24 cellular contexts compared by ENCODE assay signal in the genomic region with DNA sequence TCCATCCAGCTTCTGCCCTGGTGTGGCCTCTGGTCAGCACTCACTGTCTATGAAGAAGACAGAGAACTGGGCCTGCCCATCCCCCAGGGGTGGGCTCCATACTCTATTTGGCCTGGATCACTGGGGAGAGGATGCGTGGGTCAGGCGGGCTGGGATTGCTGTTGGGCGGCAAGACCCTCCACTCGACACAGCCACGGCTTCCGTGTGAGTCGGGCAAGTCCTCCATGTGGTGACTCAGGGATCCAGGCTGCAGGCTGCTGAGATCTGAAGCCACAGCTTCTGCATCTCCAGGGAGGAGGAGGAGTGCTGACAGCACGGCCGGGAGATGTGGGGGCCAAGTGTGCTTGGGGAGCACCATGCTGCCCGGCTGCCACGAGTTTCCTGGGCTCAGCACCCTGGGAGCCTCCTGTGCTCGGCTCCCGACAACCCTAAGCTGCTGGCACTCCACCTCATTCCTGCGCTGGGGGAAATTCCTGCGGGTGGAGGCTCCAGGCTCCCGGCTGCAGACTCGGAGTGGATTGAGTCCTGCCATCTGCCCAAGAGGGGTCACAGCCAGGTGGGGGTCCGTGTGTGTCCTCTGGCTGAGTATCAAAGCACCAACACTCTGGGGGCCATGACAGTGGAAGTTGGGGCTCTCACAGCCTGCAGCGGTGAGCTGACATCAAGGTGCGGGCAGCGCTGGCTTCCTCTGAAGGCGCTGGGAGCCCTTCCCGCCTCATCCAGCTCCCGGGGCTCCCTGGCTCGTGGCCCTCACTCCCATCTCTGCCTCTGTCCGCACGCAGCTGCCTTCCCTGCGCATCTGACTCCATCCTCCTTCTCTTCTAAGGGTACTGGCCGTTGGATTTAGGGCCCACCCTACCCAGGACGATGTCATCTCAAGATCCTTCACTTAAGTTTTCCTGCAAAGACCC. TPM values are rescaled to one million over a fixed set of nuclear protein-coding genes. Genes with fewer than 3 reads are reported as not detected.
DNase-seq lines count a peak whose midpoint lies in the region; ATAC-seq and TF ChIP-seq lines count a peak whose summit lies in the region.
"Had no signal": no experiment of that assay in that cellular context is flagged by ENCODE, and none has a peak within 500 bp of the region (broad histone marks: within the 10 kb centered on the region; RNA-seq: fewer than 3 reads in every experiment).

No MANE protein-coding gene starts in this region.

- no peak for TF ChIP-seq CTCF in IMR-90 (conservative IDR thresholded peaks at IDR 0.05; ENCODE audit: low read depth, low read length)
- TF ChIP-seq CTCF in nephron progenitor cell (IDR thresholded peaks at IDR 0.05): no peak
- no peak for TF ChIP-seq CTCF in dorsolateral prefrontal cortex (IDR thresholded peaks at IDR 0.05 in 54 of 56, conservative IDR thresholded peaks at IDR 0.05 in 2 of 56; ENCODE audit: low read depth in 1 of 56, partially characterized antibody in 56 of 56)
- no peak for TF ChIP-seq CTCF in sigmoid colon (IDR thresholded peaks at IDR 0.05)

- H2AK5ac ChIP-seq in IMR-90 (ENCODE audit: low read depth, low read length): no peak overlapping the region

- no peak overlapping the region for H3K9ac ChIP-seq in IMR-90 (ENCODE audit: low read depth, low read length)

- no TSS peak for BruUV-seq in IMR-90 (replicated peaks; lab: Mats Ljungman, UMichigan)

- dilution Hi-C loops in IMR-90 (cut with HindIII; ENCODE audit: low sequenced_read_pairs, unreplicated experiment): no loop called here

- no peaks in the 10 kb centered on the region for H3K4me1 Mint-ChIP-seq in nephron progenitor cell

- H2AFZ ChIP-seq in IMR-90 (replicated peaks; ENCODE audit: low read length, poor library complexity): no peak overlapping the region

- no peak overlapping the region for H2BK20ac ChIP-seq in IMR-90 (ENCODE audit: low read depth, low read length)

- no peak for TF ChIP-seq EP300 in sigmoid colon (IDR thresholded peaks at IDR 0.05)

- no peak overlapping the region for H3K14ac ChIP-seq in IMR-90 (replicated peaks; ENCODE audit: low read depth, low read length)

- peaks cover 78% of the 10 kb centered on the region for H3K27me3 Mint-ChIP-seq in nephron progenitor cell (ENCODE audit: low read depth, poor library complexity)

- H2BK5ac ChIP-seq in IMR-90 (ENCODE audit: low read depth, low read length, poor library complexity, severe bottlenecking): no peak overlapping the region

- H3K4me3 Mint-ChIP-seq in nephron progenitor cell: no peak overlapping the region
- H3K4me3 Mint-ChIP-seq: CD4-positive, CD25-positive, alpha-beta regulatory T cell had no signal

- H3K9me3 ChIP-seq in IMR-90 (ENCODE audit: control insufficient read depth, insufficient read depth, low read length): peaks cover 36% of the 10 kb centered on the region
- peaks cover 6 to 27% (median 13%) of the 10 kb centered on the region in 4 donors for H3K9me3 ChIP-seq in sigmoid colon

- no peak overlapping the region for H4K5ac ChIP-seq in IMR-90 (ENCODE audit: low read depth, low read length)

- no peak overlapping the region for H2BK15ac ChIP-seq in IMR-90 (ENCODE audit: low read depth, low read length)

- no peak overlapping the region for H3K23ac ChIP-seq in IMR-90 (ENCODE audit: low read depth, low read length)

- peaks cover 10% of the 10 kb centered on the region for H3K36me3 Mint-ChIP-seq in nephron progenitor cell (ENCODE audit: low read depth)

- H3K27ac Mint-ChIP-seq in nephron progenitor cell: no peak overlapping the region
- H3K27ac Mint-ChIP-seq: progenitor cell of endocrine pancreas had no signal

- no peaks in the 10 kb centered on the region for H3K79me1 ChIP-seq in IMR-90 (ENCODE audit: low read depth in 1 of 2, low read length in 2 of 2)

- H3K27me3 ChIP-seq in IMR-90 (ENCODE audit: control insufficient read depth, insufficient read depth, low read length): peaks cover 45% of the 10 kb centered on the region
- peaks cover 0 to 60% (median 31%) of the 10 kb centered on the region in 45 donors for H3K27me3 ChIP-seq in dorsolateral prefrontal cortex
- H3K27me3 ChIP-seq in sigmoid colon: peaks cover 7 to 74% (median 61%) of the 10 kb centered on the region in 3 donors
- H3K27me3 ChIP-seq: Peyer's patch had no signal

- no peak overlapping the region for H2BK120ac ChIP-seq in IMR-90 (ENCODE audit: low read depth, low read length)

- H3K9me1 ChIP-seq in IMR-90 (ENCODE audit: insufficient read depth, low read length): no peaks in the 10 kb centered on the region

- CTCF ChIA-PET in IMR-90 (lab: Yijun Ruan, JAX): no interaction called here

- no peak overlapping the region for H3K4ac ChIP-seq in IMR-90 (ENCODE audit: low read depth, low read length)

- ATAC-seq in IMR-90 (ENCODE audit: low read depth): no peak; the same call in 1 of the 2 replicates

- intact Hi-C loops in IMR-90 (cut with micrococcal nuclease) (no loop called here), dorsolateral prefrontal cortex (cut with DNase I) (no loop called here), sigmoid colon (cut with DNase I) (no loop called here)

- H4K8ac ChIP-seq in IMR-90 (ENCODE audit: low read depth in 2 of 2, low read length in 2 of 2): no peak overlapping the region

- H3K36me3 ChIP-seq in IMR-90 (ENCODE audit: control insufficient read depth, insufficient read depth, low read length) (no peaks in the 10 kb centered on the region), sigmoid colon (no peaks in the 10 kb centered on the region)
- H3K36me3 ChIP-seq: HAP-1, neutrophil, Peyer's patch had no signal

- DNase-seq in DMS 273 (lab: John Stamatoyannopoulos, UW; ENCODE audit: unreplicated experiment): peak; percentile 79
- DNase-seq in DMS 273 treated with DMSO at 0.1 percent for 48 hours (lab: John Stamatoyannopoulos, UW): no peak
- DNase-seq in IMR-90: no peak
- DNase-seq in erythroblast (lab: John Stamatoyannopoulos, UW): peak; percentile 37 to 39
- peak; percentile 42 for DNase-seq in nephron progenitor cell
- no peak for DNase-seq in KG1 (lab: John Stamatoyannopoulos, UW)
- DNase-seq in dorsolateral prefrontal cortex: no peak
- no peak for DNase-seq in sigmoid colon
- DNase-seq: activated CD4-positive, alpha-beta T cell treated with anti-CD3 and anti-CD28 coated beads, Interleukin-2, amount 50 U/mL, for 4 hours; activated naive CD4-positive, alpha-beta T cell treated with Interleukin-2 at 50 U/mL for 16 hours; CD4-positive, CD25-positive, alpha-beta regulatory T cell; cerebellar nuclear complex; NCI-H2171; NCI-H510A treated with DMSO at 0.1 percent for 48 hours; Peyer's patch; stimulated activated CD4-positive, alpha-beta T cell treated with anti-CD3 and anti-CD28 coated beads, Interleukin-15, amount 100 ng/mL, for 24 hours; stimulated activated naive CD4-positive, alpha-beta T cell treated with Interleukin-2 at 50 U/mL for 16 hours had no signal

- no peak overlapping the region for H3K56ac ChIP-seq in IMR-90 (ENCODE audit: extremely low read depth, insufficient read depth, low read length)

- H3K4me3 ChIP-seq in IMR-90 (ENCODE audit: insufficient read depth, low read depth, low read length): no peak overlapping the region
- H3K4me3 ChIP-seq in dorsolateral prefrontal cortex: no peak overlapping the region
- no peak overlapping the region for H3K4me3 ChIP-seq in sigmoid colon
- H3K4me3 ChIP-seq: HAP-1, Peyer's patch had no signal

- no peak overlapping the region for H4K91ac ChIP-seq in IMR-90 (ENCODE audit: insufficient read depth, low read depth, low read length)

- peaks cover 51% of the 10 kb centered on the region for H3K9me3 Mint-ChIP-seq in nephron progenitor cell

- H3K27ac ChIP-seq in IMR-90 (ENCODE audit: insufficient read depth, low read length) (no peak overlapping the region), dorsolateral prefrontal cortex (no peak overlapping the region), sigmoid colon (no peak overlapping the region)
- H3K27ac ChIP-seq: 22Rv1, neutrophil, Peyer's patch had no signal

- WGBS in IMR-90 (ENCODE audit: extremely low coverage in 2 of 2, insufficient read length in 1 of 2), 2 experiments: 25% methylated on average over 16 of the region's 30 CpGs; no CpG with 5 or more reads in 1 of the 2 experiments
- 64 to 73% methylated on average over 30 of the region's 30 CpGs for WGBS in sigmoid colon, 2 donors

- no peak overlapping the region for H3K4me2 ChIP-seq in IMR-90 (ENCODE audit: low read depth, low read length)

- no peak for TF ChIP-seq POLR2A in IMR-90 (IDR thresholded peaks at IDR 0.05; ENCODE audit: low read depth, low read length)
- no peak for TF ChIP-seq POLR2A in erythroblast (IDR thresholded peaks at IDR 0.05; ENCODE audit: low read length)
- no peak for TF ChIP-seq POLR2A in sigmoid colon (IDR thresholded peaks at IDR 0.05)

- in situ Hi-C loops in IMR-90 (cut with MboI; ENCODE audit: low sequenced_read_pairs): no loop called here

- POLR2A ChIA-PET in IMR-90 (lab: Charles Lee; ENCODE audit: unreplicated experiment): no interaction called here

- no peaks in the 10 kb centered on the region for H4K20me1 ChIP-seq in IMR-90 (ENCODE audit: insufficient read depth, low read length)

- no peak for TF ChIP-seq RAD21 in IMR-90 (IDR thresholded peaks at IDR 0.05; ENCODE audit: low read length)

- H2AK9ac ChIP-seq in IMR-90 (replicated peaks; ENCODE audit: low read depth, low read length, poor library complexity): no peak overlapping the region

- no peak overlapping the region for H3K18ac ChIP-seq in IMR-90 (ENCODE audit: low read depth, low read length)

- H3K4me1 ChIP-seq in IMR-90 (ENCODE audit: control insufficient read depth, insufficient read depth, low read length) (no peaks in the 10 kb centered on the region), sigmoid colon (no peaks in the 10 kb centered on the region)
- H3K4me1 ChIP-seq: HAP-1 had no signal

TF ChIP-seq in IMR-90, 13 proteins besides CTCF, POLR2A, EP300 and RAD21:
- TF ChIP-seq MAZ (IDR thresholded peaks at IDR 0.05; ENCODE audit: borderline replicate concordance, low read depth, low read length) (0 out of 2 replicates have a peak, but pooled peaks have one; percentile 15), RCOR1 (IDR thresholded peaks at IDR 0.05; ENCODE audit: insufficient replicate concordance, low read length) (no peak), RFX5 (IDR thresholded peaks at IDR 0.05; ENCODE audit: low read depth, low read length) (no peak)

RNA-seq across cellular contexts. Expression of a gene that starts 24.4 kb away (rescaled TPM):
- not detected in 2 replicates for total RNA-seq in IMR-90 (2012; rRNA removed)
- not detected in 2 replicates for polyA plus RNA-seq in IMR-90 (2012; rRNA removed)
- not detected in 2 replicates for polyA plus RNA-seq in IMR-90 (2012; cell fraction: cytosol; rRNA removed)
- 0.03 TPM in 1 of 2 replicates, not detected in the other for polyA plus RNA-seq in IMR-90 (2012; cell fraction: nucleus; rRNA removed; ENCODE audit: low replicate concordance)
- 10 to 100 TPM in 113 of 120 experiments, 1 to 10 TPM in 7; 4.3 to 33.0 (median 16.9) TPM for total RNA-seq in dorsolateral prefrontal cortex
- 10 to 100 TPM in 1 of 4 donors, 1 to 10 TPM in 2, under 1 TPM in 1; 0.95 to 26.8 (median 3.4) TPM for total RNA-seq in sigmoid colon
- 1 to 10 TPM; 4.2 to 9.8 (median 7.2) TPM for polyA plus RNA-seq in sigmoid colon
- total RNA-seq: dermis microvascular lymphatic vessel endothelial cell, HT1080, LHCN-M2 had no signal

Comparison
In these comparisons a context has a peak if more than half of its experiments do, and no peak if none do; other contexts are left out.
1. DNase-seq: peak in DMS 273 (single experiment), erythroblast (2 of 2) and nephron progenitor cell (single experiment); none in DMS 273 treated with DMSO at 0.1 percent for 48 hours (single experiment), IMR-90 (single experiment), KG1 (single experiment), dorsolateral prefrontal cortex (0 of 10) and sigmoid colon (single experiment).